9 cellular contexts compared by ENCODE assay signal in genomic region chr2:85804583-85804982, GRCh38. TPM values are rescaled to one million over a fixed set of nuclear protein-coding genes. Genes with fewer than 3 reads are reported as not detected.
A peak's percentile ranks its signal among the peaks of the same experiment; 100 is the strongest.
DNase-seq lines count a peak whose midpoint lies in the region; ATAC-seq and TF ChIP-seq lines count a peak whose summit lies in the region.
"Had no signal": no experiment of that assay in that cellular context is flagged by ENCODE, and none has a peak within 500 bp of the region (broad histone marks: within the 10 kb centered on the region; RNA-seq: fewer than 3 reads in every experiment).

No MANE protein-coding gene starts in this region.

- H3K36me3 Mint-ChIP-seq in activated naive CD8-positive, alpha-beta T cell treated with anti-CD3 and anti-CD28 coated beads, Interleukin-2, amount 50 U/mL, for 24 hours (ENCODE audit: low read depth): no peaks in the 10 kb centered on the region
- H3K36me3 Mint-ChIP-seq: memory B cell had no signal

- H3K27ac Mint-ChIP-seq in activated naive CD8-positive, alpha-beta T cell treated with anti-CD3 and anti-CD28 coated beads, Interleukin-2, amount 50 U/mL, for 24 hours: no peak overlapping the region
- H3K27ac Mint-ChIP-seq: memory B cell had no signal

- peak; percentile 42; the same call in 1 of the 2 replicates for TF ChIP-seq CTCF in LNCAP (IDR thresholded peaks at IDR 0.05)

- ATAC-seq in activated naive CD8-positive, alpha-beta T cell treated with anti-CD3 and anti-CD28 coated beads, Interleukin-2, amount 50 U/mL, for 24 hours: peak; percentile 59
- ATAC-seq in left lobe of liver: no peak

- H3K4me3 Mint-ChIP-seq in activated naive CD8-positive, alpha-beta T cell treated with anti-CD3 and anti-CD28 coated beads, Interleukin-2, amount 50 U/mL, for 24 hours: no peak overlapping the region
- H3K4me3 Mint-ChIP-seq: memory B cell had no signal

- no peaks in the 10 kb centered on the region for H3K9me3 Mint-ChIP-seq in activated naive CD8-positive, alpha-beta T cell treated with anti-CD3 and anti-CD28 coated beads, Interleukin-2, amount 50 U/mL, for 24 hours

- no peaks in the 10 kb centered on the region for H3K27me3 Mint-ChIP-seq in activated naive CD8-positive, alpha-beta T cell treated with anti-CD3 and anti-CD28 coated beads, Interleukin-2, amount 50 U/mL, for 24 hours

- peak; percentile 62 for DNase-seq in DMS 273 (lab: John Stamatoyannopoulos, UW; ENCODE audit: unreplicated experiment)
- no peak for DNase-seq in DMS 273 treated with DMSO at 0.1 percent for 48 hours (lab: John Stamatoyannopoulos, UW)
- DNase-seq in activated naive CD8-positive, alpha-beta T cell treated with anti-CD3 and anti-CD28 coated beads, Interleukin-2, amount 50 U/mL, for 24 hours: no peak
- peak; percentile 27 for DNase-seq in left lobe of liver (ENCODE audit: low spot score)
- no peak for DNase-seq in MV-4-11 (lab: John Stamatoyannopoulos, UW)
- DNase-seq in NCI-H2081 treated with DMSO at 0.1 percent for 48 hours (lab: John Stamatoyannopoulos, UW): no peak
- no peak for DNase-seq in retina

- peaks cover 10% of the 10 kb centered on the region for H3K4me1 Mint-ChIP-seq in activated naive CD8-positive, alpha-beta T cell treated with anti-CD3 and anti-CD28 coated beads, Interleukin-2, amount 50 U/mL, for 24 hours

RNA-seq across cellular contexts. Expression of gene ATOH8, which starts 50.8 kb away (rescaled TPM):
- 28.0 TPM for total RNA-seq in left lobe of liver

Comparison
In these comparisons a context has a peak if more than half of its experiments do, and no peak if none do; other contexts are left out.
1. DNase-seq: peak in DMS 273 (single experiment) and left lobe of liver (single experiment); none in DMS 273 treated with DMSO at 0.1 percent for 48 hours (single experiment), activated naive CD8-positive, alpha-beta T cell treated with anti-CD3 and anti-CD28 coated beads, Interleukin-2, amount 50 U/mL, for 24 hours (single experiment), MV-4-11 (single experiment), NCI-H2081 treated with DMSO at 0.1 percent for 48 hours (single experiment) and retina (single experiment).